Comparison of ENCODE assay signal across 37 cellular contexts in the genomic region with DNA sequence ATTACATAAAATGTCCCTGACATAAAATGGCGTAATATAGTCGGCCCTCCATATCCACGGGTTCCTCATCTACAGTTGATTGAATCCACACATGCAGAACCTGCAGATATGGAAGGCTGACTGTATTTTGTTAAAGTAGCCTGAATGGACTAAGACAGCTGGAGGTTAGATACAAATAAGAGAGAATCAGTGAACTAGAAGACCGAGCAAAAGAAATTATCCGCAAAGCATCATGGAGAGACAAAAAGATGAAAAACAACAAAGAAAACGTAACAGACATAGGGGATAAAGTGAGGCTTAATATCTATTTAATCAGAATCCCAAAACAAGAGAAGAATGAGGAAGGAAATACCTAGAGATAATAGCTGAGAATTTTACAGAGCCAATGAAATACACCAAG.
"Had no signal": no experiment of that assay in that cellular context is flagged by ENCODE, and none has a peak within 500 bp of the region (broad histone marks: within the 10 kb centered on the region; RNA-seq: fewer than 3 reads in every experiment).

No MANE protein-coding gene starts in this region.

- H3K4me3 Mint-ChIP-seq: activated B cell treated with CpG ODN at 0.5 μM for 24 hours; activated CD4-positive, alpha-beta memory T cell treated with anti-CD3 and anti-CD28 coated beads for 36 hours; activated CD4-positive, alpha-beta T cell treated with anti-CD3 and anti-CD28 coated beads, Interleukin-2, amount 10 ng/mL, durations not matched to agents 24 days and 14 days; activated CD8-positive, alpha-beta T cell treated with anti-CD3 and anti-CD28 coated beads for 36 hours; activated naive CD4-positive, alpha-beta T cell treated with anti-CD3 and anti-CD28 coated beads for 36 hours; activated naive CD8-positive, alpha-beta T cell treated with anti-CD3 and anti-CD28 coated beads for 36 hours; activated T-cell treated with anti-CD3 and anti-CD28 coated beads, Interleukin-2, amount 50 U/mL, for 4 hours; activated T-cell treated with anti-CD3 and anti-CD28 coated beads, Interleukin-2, amount 50 U/mL, for 72 hours; activated T-helper 1 cell treated with anti-CD3 and anti-CD28 coated beads, Interleukin-12 subunit alpha, Interleukin-12 subunit beta, Interleukin-2, Interleukin-4 antibody, amounts not matched to agents 30 ng/mL and 10 ng/mL and 1 ng/mL, durations not matched to agents 14 hours and 24 hours and 36 hours; activated T-helper 17 cell treated with anti-CD3 and anti-CD28 coated beads, Interleukin-2, amount 50 U/mL, for 72 hours; T-helper 1 cell treated with Interleukin-12 subunit alpha and Interleukin-12 subunit beta and Interleukin-4 antibody, amounts not matched to agents 30 μg/mL and 1 μg/mL, for 36 hours; T-helper 2 cell treated with Interferon-gamma antibody and Interleukin-4, amounts not matched to agents 5 μg/mL and 100 μg/mL, for 36 hours had no signal

- H3K4me1 Mint-ChIP-seq: activated B cell treated with CpG ODN at 0.5 μM for 24 hours had no signal

- DNase-seq: activated B cell treated with CpG ODN at 0.5 μM for 24 hours; activated CD4-positive, alpha-beta memory T cell treated with anti-CD3 and anti-CD28 coated beads for 36 hours; activated CD4-positive, alpha-beta T cell treated with anti-CD3 and anti-CD28 coated beads for 4 hours; activated CD4-positive, alpha-beta T cell treated with anti-CD3 and anti-CD28 coated beads, Interleukin-2, amount 10 ng/mL, durations not matched to agents 24 days and 14 days; activated CD4-positive, alpha-beta T cell treated with anti-CD3 and anti-CD28 coated beads, Interleukin-2, amount 50 U/mL, for 1 hour; activated CD4-positive, alpha-beta T cell treated with anti-CD3 and anti-CD28 coated beads, Interleukin-2, amount 50 U/mL, for 4 hours; activated CD4-positive, CD25-positive, alpha-beta regulatory T cell treated with anti-CD3 and anti-CD28 coated beads, Interleukin-2, amount 50 U/mL, for 72 hours; activated CD8-positive, alpha-beta memory T cell treated with anti-CD3 and anti-CD28 coated beads, Interleukin-2, amount 50 U/mL, for 4 hours; activated CD8-positive, alpha-beta T cell treated with anti-CD3 and anti-CD28 coated beads for 36 hours; activated effector memory CD4-positive, alpha-beta T cell treated with anti-CD3 and anti-CD28 coated beads, Interleukin-2, amount 50 U/mL, for 16 hours; activated gamma-delta T cell treated with Interleukin-2 at 50 U/mL for 16 hours; activated naive CD4-positive, alpha-beta T cell; activated naive CD4-positive, alpha-beta T cell treated with anti-CD3 and anti-CD28 coated beads for 36 hours; activated naive CD4-positive, alpha-beta T cell treated with anti-CD3 and anti-CD28 coated beads, Interleukin-2, amount 50 U/mL, for 16 hours; activated naive CD8-positive, alpha-beta T cell treated with anti-CD3 and anti-CD28 coated beads for 36 hours; activated T-cell treated with anti-CD3 and anti-CD28 coated beads for 4 hours; activated T-cell treated with anti-CD3 and anti-CD28 coated beads, Interleukin-2, amount 50 U/mL, for 1 hour; activated T-cell treated with anti-CD3 and anti-CD28 coated beads, Interleukin-2, amount 50 U/mL, for 4 hours; activated T-cell treated with anti-CD3 and anti-CD28 coated beads, Interleukin-2, amount 50 U/mL, for 72 hours; adrenal gland; amniotic stem cell; aorta; body of pancreas; brain microvascular endothelial cell; central memory CD4-positive, alpha-beta T cell; T-helper 1 cell; T-helper 2 cell; T-helper 9 cell had no signal

- H3K36me3 ChIP-seq: breast epithelium had no signal

- H3K4me1 ChIP-seq: adrenal gland, body of pancreas, breast epithelium had no signal

- H3K4me3 ChIP-seq: adrenal gland, body of pancreas, breast epithelium had no signal

- ATAC-seq: activated CD8-positive, alpha-beta T cell treated with anti-CD3 and anti-CD28 coated beads for 36 hours; activated naive CD4-positive, alpha-beta T cell treated with anti-CD3 and anti-CD28 coated beads, Interleukin-2, amount 50 U/mL, for 72 hours; activated T-cell treated with anti-CD3 and anti-CD28 coated beads, Interleukin-2, amount 50 U/mL, for 4 hours; activated T-cell treated with anti-CD3 and anti-CD28 coated beads, Interleukin-2, amount 50 U/mL, for 72 hours; activated T-helper 17 cell treated with anti-CD3 and anti-CD28 coated beads, Interleukin-2, amount 50 U/mL, for 72 hours; body of pancreas had no signal

- H3K27ac Mint-ChIP-seq: activated B cell treated with CpG ODN at 0.5 μM for 24 hours; activated CD4-positive, alpha-beta memory T cell treated with anti-CD3 and anti-CD28 coated beads for 36 hours; activated CD4-positive, alpha-beta T cell treated with anti-CD3 and anti-CD28 coated beads, Interleukin-2, amount 10 ng/mL, durations not matched to agents 24 days and 14 days; activated CD8-positive, alpha-beta T cell treated with anti-CD3 and anti-CD28 coated beads for 36 hours; activated naive CD4-positive, alpha-beta T cell treated with anti-CD3 and anti-CD28 coated beads for 36 hours; activated naive CD4-positive, alpha-beta T cell treated with anti-CD3 and anti-CD28 coated beads, Interleukin-2, amount 50 U/mL, for 72 hours; activated naive CD8-positive, alpha-beta T cell treated with anti-CD3 and anti-CD28 coated beads for 36 hours; activated T-cell treated with anti-CD3 and anti-CD28 coated beads, Interleukin-2, amount 50 U/mL, for 72 hours; activated T-helper 1 cell treated with anti-CD3 and anti-CD28 coated beads, Interleukin-12 subunit alpha, Interleukin-12 subunit beta, Interleukin-2, Interleukin-4 antibody, amounts not matched to agents 30 ng/mL and 10 ng/mL and 1 ng/mL, durations not matched to agents 14 hours and 24 hours and 36 hours; activated T-helper 17 cell treated with anti-CD3 and anti-CD28 coated beads, Interleukin-2, amount 50 U/mL, for 72 hours; T-helper 1 cell treated with Interleukin-12 subunit alpha and Interleukin-12 subunit beta and Interleukin-4 antibody, amounts not matched to agents 30 μg/mL and 1 μg/mL, for 36 hours; T-helper 2 cell treated with Interferon-gamma antibody and Interleukin-4, amounts not matched to agents 5 μg/mL and 100 μg/mL, for 36 hours had no signal

- H3K27me3 Mint-ChIP-seq: activated B cell treated with CpG ODN at 0.5 μM for 24 hours; activated CD4-positive, alpha-beta memory T cell treated with anti-CD3 and anti-CD28 coated beads for 36 hours; activated CD4-positive, alpha-beta T cell treated with anti-CD3 and anti-CD28 coated beads, Interleukin-2, amount 10 ng/mL, durations not matched to agents 24 days and 14 days; activated CD8-positive, alpha-beta T cell treated with anti-CD3 and anti-CD28 coated beads for 36 hours; activated naive CD8-positive, alpha-beta T cell treated with anti-CD3 and anti-CD28 coated beads for 36 hours; activated T-helper 17 cell treated with anti-CD3 and anti-CD28 coated beads, Interleukin-2, amount 50 U/mL, for 72 hours had no signal

- FAIRE-seq: astrocyte, TTC549 had no signal

- H3K9me3 ChIP-seq: adrenal gland, body of pancreas, breast epithelium had no signal

- H3K27me3 ChIP-seq: adrenal gland, body of pancreas, brain microvascular endothelial cell, breast epithelium had no signal

- H3K27ac ChIP-seq: adrenal gland, body of pancreas, brain microvascular endothelial cell, breast epithelium, VCaP had no signal

- H3K9me3 Mint-ChIP-seq: activated B cell treated with CpG ODN at 0.5 μM for 24 hours; activated CD4-positive, alpha-beta memory T cell treated with anti-CD3 and anti-CD28 coated beads for 36 hours; activated CD8-positive, alpha-beta T cell treated with anti-CD3 and anti-CD28 coated beads for 36 hours; activated naive CD4-positive, alpha-beta T cell treated with anti-CD3 and anti-CD28 coated beads for 36 hours; activated naive CD4-positive, alpha-beta T cell treated with anti-CD3 and anti-CD28 coated beads, Interleukin-2, amount 50 U/mL, for 72 hours; activated naive CD8-positive, alpha-beta T cell treated with anti-CD3 and anti-CD28 coated beads for 36 hours; activated T-cell treated with anti-CD3 and anti-CD28 coated beads, Interleukin-2, amount 50 U/mL, for 4 hours; activated T-helper 1 cell treated with anti-CD3 and anti-CD28 coated beads, Interleukin-12 subunit alpha, Interleukin-12 subunit beta, Interleukin-2, Interleukin-4 antibody, amounts not matched to agents 30 ng/mL and 10 ng/mL and 1 ng/mL, durations not matched to agents 14 hours and 24 hours and 36 hours; activated T-helper 17 cell treated with anti-CD3 and anti-CD28 coated beads, Interleukin-2, amount 50 U/mL, for 72 hours; T-helper 1 cell treated with Interleukin-12 subunit alpha and Interleukin-12 subunit beta and Interleukin-4 antibody, amounts not matched to agents 30 μg/mL and 1 μg/mL, for 36 hours had no signal
